18 cellular contexts compared by ENCODE assay signal in genomic region chr2:188894028-188894427, GRCh38.
"Had no signal": no experiment of that assay in that cellular context is flagged by ENCODE, and none has a peak within 500 bp of the region (broad histone marks: within the 10 kb centered on the region; RNA-seq: fewer than 3 reads in every experiment).

No MANE protein-coding gene starts in this region.

- H3K9me3 Mint-ChIP-seq: neural crest cell had no signal

- H3K27me3 ChIP-seq: gastrocnemius medialis, heart right ventricle, ovary, tibial artery, upper lobe of left lung had no signal

- H3K4me1 ChIP-seq: gastrocnemius medialis, upper lobe of left lung had no signal

- DNase-seq: effector memory CD4-positive, alpha-beta T cell; gastrocnemius medialis; heart right ventricle; islet precursor cell; left ventricle myocardium superior; mesendoderm; naive thymus-derived CD8-positive, alpha-beta T cell; nucleus accumbens; ovary; right cardiac atrium; small intestine; stimulated activated CD4-positive, alpha-beta T cell treated with anti-CD3 and anti-CD28 coated beads, Interleukin-2, amount 100 ng/mL, for 48 hours; stimulated activated naive CD4-positive, alpha-beta T cell treated with Interleukin-2 at 50 U/mL for 16 hours; tibial artery; upper lobe of left lung had no signal

- H3K4me3 ChIP-seq: gastrocnemius medialis, heart right ventricle, lung, ovary, tibial artery, upper lobe of left lung had no signal

- H3K27ac Mint-ChIP-seq: naive thymus-derived CD8-positive, alpha-beta T cell had no signal

- H3K36me3 ChIP-seq: gastrocnemius medialis, heart right ventricle, ovary, tibial artery, upper lobe of left lung had no signal

- H3K9me3 ChIP-seq: gastrocnemius medialis, ovary had no signal

- ATAC-seq: esophagus mucosa; gastrocnemius medialis; heart right ventricle; left ventricle myocardium superior; naive thymus-derived CD8-positive, alpha-beta T cell; right cardiac atrium had no signal

- H3K36me3 Mint-ChIP-seq: naive thymus-derived CD8-positive, alpha-beta T cell had no signal

- H3K4me1 Mint-ChIP-seq: naive thymus-derived CD8-positive, alpha-beta T cell; neural crest cell had no signal

- H3K27ac ChIP-seq: gastrocnemius medialis, ovary, tibial artery, upper lobe of left lung had no signal

- H3K4me3 Mint-ChIP-seq: naive thymus-derived CD8-positive, alpha-beta T cell; neural crest cell had no signal
